Comparison of ENCODE assay signal across 23 cellular contexts in the genomic region with DNA sequence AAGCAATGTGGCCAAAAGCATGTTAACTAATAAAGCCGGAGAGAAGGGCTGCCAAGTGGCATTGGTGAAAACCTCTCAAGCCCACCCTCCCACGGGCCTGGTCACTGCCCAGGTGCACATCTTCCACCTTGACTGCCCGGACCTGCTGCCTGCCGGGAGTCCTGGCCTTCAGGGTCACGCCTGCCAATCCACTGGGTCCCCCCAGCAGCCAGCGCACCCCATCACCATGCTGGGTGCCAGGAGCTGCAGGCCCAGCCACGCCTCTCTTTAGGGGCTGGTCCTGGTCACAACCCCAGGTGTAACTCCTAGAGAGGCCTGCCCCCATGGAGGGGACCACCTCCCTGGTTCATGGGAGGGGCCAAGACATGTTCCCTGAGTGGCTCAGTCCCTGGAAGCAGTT.
"Had no signal": no experiment of that assay in that cellular context is flagged by ENCODE, and none has a peak within 500 bp of the region (broad histone marks: within the 10 kb centered on the region; RNA-seq: fewer than 3 reads in every experiment).

No MANE protein-coding gene starts in this region.

- H3K36me3 Mint-ChIP-seq: naive thymus-derived CD4-positive, alpha-beta T cell had no signal

- H3K27ac ChIP-seq: epithelial cell of prostate, esophagus muscularis mucosa, gastroesophageal sphincter, ovary, right atrium auricular region, suprapubic skin, tibial artery, upper lobe of left lung, vagina had no signal

- H3K9me3 Mint-ChIP-seq: dendritic cell treated with granulocyte-macrophage colony-stimulating factor and Interleukin-4, amounts not matched to agents 40 ng/mL and 50 ng/mL, for 4 days had no signal

- FAIRE-seq: colon, small intestine had no signal

- DNase-seq: effector memory CD8-positive, alpha-beta T cell; glutamatergic neuron; islet precursor cell; left cardiac atrium; left ventricle myocardium superior; mesendoderm; naive thymus-derived CD4-positive, alpha-beta T cell; nucleus accumbens; small intestine; stimulated activated CD4-positive, alpha-beta T cell treated with anti-CD3 and anti-CD28 coated beads, Interleukin-2, amount 100 ng/mL, for 48 hours; stimulated activated naive CD4-positive, alpha-beta T cell treated with Interleukin-2 at 50 U/mL for 16 hours; tibial artery; upper lobe of left lung had no signal

- H3K9me3 ChIP-seq: esophagus muscularis mucosa, gastroesophageal sphincter, ovary, right atrium auricular region, suprapubic skin, tibial artery, upper lobe of left lung, vagina had no signal

- H3K27ac Mint-ChIP-seq: dendritic cell treated with granulocyte-macrophage colony-stimulating factor and Interleukin-4, amounts not matched to agents 40 ng/mL and 50 ng/mL, for 4 days; effector memory CD8-positive, alpha-beta T cell; naive thymus-derived CD4-positive, alpha-beta T cell had no signal

- H3K36me3 ChIP-seq: esophagus muscularis mucosa, gastroesophageal sphincter, ovary, right atrium auricular region, suprapubic skin, tibial artery, upper lobe of left lung, vagina had no signal

- H3K27me3 ChIP-seq: esophagus muscularis mucosa, gastroesophageal sphincter, ovary, right atrium auricular region, vagina had no signal

- ATAC-seq: effector memory CD8-positive, alpha-beta T cell; gastroesophageal sphincter; left cardiac atrium; left ventricle myocardium superior; naive thymus-derived CD4-positive, alpha-beta T cell had no signal

- H3K4me3 Mint-ChIP-seq: dendritic cell treated with granulocyte-macrophage colony-stimulating factor and Interleukin-4, amounts not matched to agents 40 ng/mL and 50 ng/mL, for 4 days; effector memory CD8-positive, alpha-beta T cell; naive thymus-derived CD4-positive, alpha-beta T cell; neural crest cell had no signal

- H3K4me3 ChIP-seq: esophagus muscularis mucosa, gastroesophageal sphincter, ovary, right atrium auricular region, suprapubic skin, tibial artery, upper lobe of left lung, vagina had no signal
